In genomic region chr6:13872681-13873080, GRCh38 we compare ENCODE assay signal across 12 cellular contexts. TPM values are rescaled to one million over a fixed set of nuclear protein-coding genes. Genes with fewer than 3 reads are reported as not detected.
DNase-seq lines count a peak whose midpoint lies in the region; ATAC-seq lines count a peak whose summit lies in the region.
"Had no signal": no experiment of that assay in that cellular context is flagged by ENCODE, and none has a peak within 500 bp of the region (broad histone marks: within the 10 kb centered on the region; RNA-seq: fewer than 3 reads in every experiment).

No MANE protein-coding gene starts in this region.

- peak overlapping the region; percentile 91 for H3K27ac Mint-ChIP-seq in dendritic cell treated with granulocyte-macrophage colony-stimulating factor and Interleukin-4, amounts not matched to agents 40 ng/mL and 50 ng/mL, for 4 days

- H3K36me3 Mint-ChIP-seq in activated T-cell treated with anti-CD3 and anti-CD28 coated beads, Interleukin-2, amount 50 U/mL, for 4 hours (ENCODE audit: insufficient read depth) = no peaks in the 10 kb centered on the region
- H3K36me3 Mint-ChIP-seq in dendritic cell treated with granulocyte-macrophage colony-stimulating factor and Interleukin-4, amounts not matched to agents 40 ng/mL and 50 ng/mL, for 4 days (ENCODE audit: low read depth) = no peaks in the 10 kb centered on the region

- H3K27me3 Mint-ChIP-seq in activated T-cell treated with anti-CD3 and anti-CD28 coated beads, Interleukin-2, amount 50 U/mL, for 4 hours (ENCODE audit: low read depth) = peaks cover 10% of the 10 kb centered on the region
- peaks cover 13% of the 10 kb centered on the region for H3K27me3 Mint-ChIP-seq in dendritic cell treated with granulocyte-macrophage colony-stimulating factor and Interleukin-4, amounts not matched to agents 40 ng/mL and 50 ng/mL, for 4 days

- H3K4me3 Mint-ChIP-seq in activated T-cell treated with anti-CD3 and anti-CD28 coated beads, Interleukin-2, amount 50 U/mL, for 4 hours = peak overlapping the region; percentile 79
- peak overlapping the region; percentile 74 for H3K4me3 Mint-ChIP-seq in dendritic cell treated with granulocyte-macrophage colony-stimulating factor and Interleukin-4, amounts not matched to agents 40 ng/mL and 50 ng/mL, for 4 days

- H3K9me3 Mint-ChIP-seq in activated T-cell treated with anti-CD3 and anti-CD28 coated beads, Interleukin-2, amount 50 U/mL, for 4 hours = peaks cover 2% of the 10 kb centered on the region
- no peaks in the 10 kb centered on the region for H3K9me3 Mint-ChIP-seq in dendritic cell treated with granulocyte-macrophage colony-stimulating factor and Interleukin-4, amounts not matched to agents 40 ng/mL and 50 ng/mL, for 4 days

- ATAC-seq in activated T-cell treated with anti-CD3 and anti-CD28 coated beads, Interleukin-2, amount 50 U/mL, for 4 hours = no peak
- ATAC-seq in sciatic nerve = peak; percentile 46

- H3K4me1 Mint-ChIP-seq in activated T-cell treated with anti-CD3 and anti-CD28 coated beads, Interleukin-2, amount 50 U/mL, for 4 hours (ENCODE audit: low read depth) = peaks cover 11% of the 10 kb centered on the region
- H3K4me1 Mint-ChIP-seq in dendritic cell treated with granulocyte-macrophage colony-stimulating factor and Interleukin-4, amounts not matched to agents 40 ng/mL and 50 ng/mL, for 4 days (ENCODE audit: low read depth) = peaks cover 25% of the 10 kb centered on the region

- intact Hi-C loops in dendritic cell treated with granulocyte-macrophage colony-stimulating factor and Interleukin-4, amounts not matched to agents 40 ng/mL and 50 ng/mL, for 4 days (cut with micrococcal nuclease) = loop anchor here (5.0 kb wide), 2 partner anchors 35 to 60 kb away; partner anchors contain the start of gene MCUR1
- intact Hi-C loops in sciatic nerve (cut with DNase I) = no loop called here

- no peak for DNase-seq in activated T-cell treated with anti-CD3 and anti-CD28 coated beads, Interleukin-2, amount 50 U/mL, for 4 hours
- no peak for DNase-seq in activated T-cell treated with anti-CD3 and anti-CD28 coated beads for 4 hours
- DNase-seq in NOMO-1 (lab: John Stamatoyannopoulos, UW; ENCODE audit: unreplicated experiment in 2 of 2) = peak; percentile 33 to 77
- DNase-seq in sciatic nerve (ENCODE audit: low spot score) = no peak
- DNase-seq in SW480 (ENCODE audit: low spot score) = no peak
- no peak for DNase-seq in NCI-H526 treated with DMSO at 0.1 percent for 48 hours (lab: John Stamatoyannopoulos, UW)
- no peak for DNase-seq in stimulated activated CD4-positive, alpha-beta T cell treated with anti-CD3 and anti-CD28 coated beads, Interleukin-1b, Interleukin-23, amount 100 ng/mL, for 48 hours
- DNase-seq: activated naive CD4-positive, alpha-beta T cell; left ventricle myocardium inferior; NCI-H1694; transverse colon had no signal

RNA-seq across cellular contexts. Expression of gene RNF182, which starts 52.1 kb away (rescaled TPM):
- total RNA-seq in activated T-cell treated with anti-CD3 and anti-CD28 coated beads, Interleukin-2, amount 50 U/mL, for 4 hours = under 1 TPM in 1 of 3 donors, not detected in 2; 0.08 TPM
- total RNA-seq in sciatic nerve = 0.49 TPM
- total RNA-seq: left ventricle myocardium inferior, transverse colon had no signal

RNA-seq across cellular contexts. Expression of gene MCUR1, which starts 58.3 kb away (rescaled TPM):
- total RNA-seq in activated T-cell treated with anti-CD3 and anti-CD28 coated beads, Interleukin-2, amount 50 U/mL, for 4 hours = 10 to 100 TPM; 43.2 to 47.1 (median 44.2) TPM
- 22.7 TPM for total RNA-seq in sciatic nerve

Comparison
In these comparisons a context has a peak if more than half of its experiments do, and no peak if none do; other contexts are left out.
1. DNase-seq: peak in NOMO-1 (2 of 2); none in activated T-cell treated with anti-CD3 and anti-CD28 coated beads, Interleukin-2, amount 50 U/mL, for 4 hours (single experiment), activated T-cell treated with anti-CD3 and anti-CD28 coated beads for 4 hours (single experiment), sciatic nerve (single experiment), SW480 (single experiment), NCI-H526 treated with DMSO at 0.1 percent for 48 hours (single experiment) and stimulated activated CD4-positive, alpha-beta T cell treated with anti-CD3 and anti-CD28 coated beads, Interleukin-1b, Interleukin-23, amount 100 ng/mL, for 48 hours (single experiment).